Comparison of ENCODE assay signal across 15 cellular contexts in the genomic region with DNA sequence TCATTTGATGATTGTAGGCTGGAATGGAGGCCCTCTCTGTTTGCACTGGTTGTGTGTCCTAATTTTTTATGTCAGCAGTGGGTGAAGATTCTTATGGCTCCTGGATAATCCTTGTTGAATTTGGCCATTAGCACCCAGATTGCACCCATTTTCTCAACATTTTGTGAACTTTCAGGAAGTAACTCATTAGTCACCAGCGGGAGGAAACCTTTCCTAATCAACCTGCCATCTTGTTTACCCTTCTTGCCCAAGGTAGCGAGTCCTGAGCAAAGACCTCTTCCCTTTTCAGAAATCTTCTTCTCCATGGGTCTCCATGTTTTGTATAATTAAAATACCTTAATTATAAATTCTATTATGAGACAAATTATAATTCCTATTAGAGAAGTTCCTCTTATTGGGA.
"Had no signal": no experiment of that assay in that cellular context is flagged by ENCODE, and none has a peak within 500 bp of the region (broad histone marks: within the 10 kb centered on the region; RNA-seq: fewer than 3 reads in every experiment).

No MANE protein-coding gene starts in this region.

- H3K27me3 Mint-ChIP-seq: activated naive CD4-positive, alpha-beta T cell treated with anti-CD3 and anti-CD28 coated beads, Interleukin-2, amount 10 ng/mL, durations not matched to agents 7 days and 5 days; effector memory CD8-positive, alpha-beta T cell; stimulated activated naive CD8-positive, alpha-beta T cell treated with anti-CD3 and anti-CD28 coated beads, Interleukin-15, amount 100 ng/mL, for 72 hours had no signal

- H3K4me1 Mint-ChIP-seq: immature natural killer cell had no signal

- H3K27ac Mint-ChIP-seq: activated naive CD4-positive, alpha-beta T cell treated with anti-CD3 and anti-CD28 coated beads, Interleukin-2, amount 10 ng/mL, durations not matched to agents 7 days and 5 days; stimulated activated naive CD8-positive, alpha-beta T cell treated with anti-CD3 and anti-CD28 coated beads, Interleukin-15, amount 100 ng/mL, for 72 hours had no signal

- H3K4me3 ChIP-seq: ascending aorta, ovary, testis had no signal

- FAIRE-seq: frontal cortex had no signal

- H3K4me1 ChIP-seq: ascending aorta, testis had no signal

- DNase-seq: activated CD4-positive, CD25-positive, alpha-beta regulatory T cell treated with anti-CD3 and anti-CD28 coated beads, Interleukin-2, amount 50 U/mL, for 72 hours; activated naive CD4-positive, alpha-beta T cell treated with anti-CD3 and anti-CD28 coated beads, Interleukin-2, amount 10 ng/mL, durations not matched to agents 7 days and 5 days; activated T-cell treated with anti-CD3 and anti-CD28 coated beads, Interleukin-2, amount 50 U/mL, for 1 hour; dermis blood vessel endothelial cell; effector memory CD8-positive, alpha-beta T cell; head of caudate nucleus; immature natural killer cell; ovary; stimulated activated naive CD8-positive, alpha-beta T cell treated with anti-CD3 and anti-CD28 coated beads, Interleukin-15, amount 100 ng/mL, for 72 hours; T1000; testis had no signal

- H3K27ac ChIP-seq: ascending aorta, ovary, testis had no signal

- H3K4me3 Mint-ChIP-seq: activated naive CD4-positive, alpha-beta T cell treated with anti-CD3 and anti-CD28 coated beads, Interleukin-2, amount 10 ng/mL, durations not matched to agents 7 days and 5 days; effector memory CD8-positive, alpha-beta T cell; immature natural killer cell; neural crest cell; stimulated activated naive CD8-positive, alpha-beta T cell treated with anti-CD3 and anti-CD28 coated beads, Interleukin-15, amount 100 ng/mL, for 72 hours had no signal

- H3K27me3 ChIP-seq: ascending aorta, ovary, testis had no signal

- H3K9me3 Mint-ChIP-seq: activated naive CD4-positive, alpha-beta T cell treated with anti-CD3 and anti-CD28 coated beads, Interleukin-2, amount 10 ng/mL, durations not matched to agents 7 days and 5 days; effector memory CD8-positive, alpha-beta T cell; immature natural killer cell; neural crest cell; stimulated activated naive CD8-positive, alpha-beta T cell treated with anti-CD3 and anti-CD28 coated beads, Interleukin-15, amount 100 ng/mL, for 72 hours had no signal

- H3K9me3 ChIP-seq: ascending aorta, ovary, testis had no signal

- H3K36me3 ChIP-seq: ovary had no signal

- ATAC-seq: effector memory CD8-positive, alpha-beta T cell; sciatic nerve; stimulated activated naive CD8-positive, alpha-beta T cell treated with anti-CD3 and anti-CD28 coated beads, Interleukin-15, amount 100 ng/mL, for 72 hours had no signal
